In genomic region chr15:74196175-74196574, GRCh38 we compare ENCODE assay signal across 11 cellular contexts. TPM values are rescaled to one million over a fixed set of nuclear protein-coding genes. Genes with fewer than 3 reads are reported as not detected.
DNase-seq lines count a peak whose midpoint lies in the region; ATAC-seq and TF ChIP-seq lines count a peak whose summit lies in the region.
"Had no signal": no experiment of that assay in that cellular context is flagged by ENCODE, and none has a peak within 500 bp of the region (broad histone marks: within the 10 kb centered on the region; RNA-seq: fewer than 3 reads in every experiment).

No MANE protein-coding gene starts in this region.

- intact Hi-C loops in Calu3 (cut with micrococcal nuclease; ENCODE audit: unreplicated experiment), result no loop called here

- TF ChIP-seq CTCF in Calu3 (IDR thresholded peaks at IDR 0.05; ENCODE audit: unreplicated experiment), result no peak
- TF ChIP-seq CTCF in omental fat pad (IDR thresholded peaks at IDR 0.05), result no peak

- H3K27me3 Mint-ChIP-seq in Calu3 (ENCODE audit: unreplicated experiment), result no peaks in the 10 kb centered on the region
- H3K27me3 Mint-ChIP-seq in activated T-cell treated with anti-CD3 and anti-CD28 coated beads, Interleukin-2, amount 50 U/mL, for 4 hours (ENCODE audit: low read depth), result peaks cover 3% of the 10 kb centered on the region
- H3K27me3 Mint-ChIP-seq: activated naive CD4-positive, alpha-beta T cell treated with anti-CD3 and anti-CD28 coated beads, Interleukin-2, amount 50 U/mL, for 24 hours had no signal

- H3K27ac Mint-ChIP-seq in Calu3 (ENCODE audit: unreplicated experiment), result no peak overlapping the region
- H3K27ac Mint-ChIP-seq: activated naive CD4-positive, alpha-beta T cell treated with anti-CD3 and anti-CD28 coated beads, Interleukin-2, amount 50 U/mL, for 24 hours had no signal

- H3K9me3 Mint-ChIP-seq in Calu3 (ENCODE audit: low read depth, unreplicated experiment), result no peaks in the 10 kb centered on the region
- no peaks in the 10 kb centered on the region for H3K9me3 Mint-ChIP-seq in activated T-cell treated with anti-CD3 and anti-CD28 coated beads, Interleukin-2, amount 50 U/mL, for 4 hours
- H3K9me3 Mint-ChIP-seq: activated naive CD4-positive, alpha-beta T cell treated with anti-CD3 and anti-CD28 coated beads, Interleukin-2, amount 50 U/mL, for 24 hours had no signal

- DNase-seq in Calu3 (peak; percentile 87), NCI-H460 (ENCODE audit: extremely low read depth, low read depth) (peak; percentile 14), omental fat pad (ENCODE audit: low spot score) (peak; percentile 54), NCI-H510A (lab: John Stamatoyannopoulos, UW) (no peak), NCI-H128 (lab: John Stamatoyannopoulos, UW; ENCODE audit: unreplicated experiment) (no peak)
- no peak for DNase-seq in activated T-cell treated with anti-CD3 and anti-CD28 coated beads, Interleukin-2, amount 50 U/mL, for 4 hours
- DNase-seq: stimulated activated CD4-positive, alpha-beta T cell treated with anti-CD3 and anti-CD28 coated beads, Interleukin-12 subunit alpha, Interleukin-12 subunit beta, amount 100 ng/mL, for 4 hours; T-helper 2 cell had no signal

- CTCF ChIA-PET in Calu3 (lab: Charles Lee), result interaction anchor here (0.9 to 1.5 kb wide), 8 partner anchors 9 to 223 kb away, joined by 3 to 14 read pairs (median 4); no protein-coding TSS in a partner anchor

- H3K36me3 Mint-ChIP-seq in Calu3 (ENCODE audit: insufficient read depth, unreplicated experiment), result peaks cover 14% of the 10 kb centered on the region
- H3K36me3 Mint-ChIP-seq in activated T-cell treated with anti-CD3 and anti-CD28 coated beads, Interleukin-2, amount 50 U/mL, for 4 hours (ENCODE audit: insufficient read depth), result no peaks in the 10 kb centered on the region
- H3K36me3 Mint-ChIP-seq: activated naive CD4-positive, alpha-beta T cell treated with anti-CD3 and anti-CD28 coated beads, Interleukin-2, amount 50 U/mL, for 24 hours had no signal

- peak; percentile 72 for ATAC-seq in esophagus mucosa
- ATAC-seq in omental fat pad (ENCODE audit: low FRiP score), result peak; percentile 43
- no peak for ATAC-seq in activated T-cell treated with anti-CD3 and anti-CD28 coated beads, Interleukin-2, amount 50 U/mL, for 4 hours
- ATAC-seq in GM19452 (IDR thresholded peaks at IDR 0.05; ENCODE audit: unreplicated experiment), result no peak

- no TSS peak for BruUV-seq in Calu3 (replicated peaks; lab: Mats Ljungman, UMichigan)

- H3K4me3 Mint-ChIP-seq in Calu3 (ENCODE audit: low read depth, unreplicated experiment), result no peak overlapping the region
- no peak overlapping the region for H3K4me3 Mint-ChIP-seq in activated T-cell treated with anti-CD3 and anti-CD28 coated beads, Interleukin-2, amount 50 U/mL, for 4 hours
- H3K4me3 Mint-ChIP-seq: activated naive CD4-positive, alpha-beta T cell treated with anti-CD3 and anti-CD28 coated beads, Interleukin-2, amount 50 U/mL, for 24 hours had no signal

- peaks cover 66% of the 10 kb centered on the region for H3K4me1 Mint-ChIP-seq in Calu3 (ENCODE audit: low read depth, unreplicated experiment)
- H3K4me1 Mint-ChIP-seq in activated T-cell treated with anti-CD3 and anti-CD28 coated beads, Interleukin-2, amount 50 U/mL, for 4 hours (ENCODE audit: low read depth), result no peaks in the 10 kb centered on the region
- H3K4me1 Mint-ChIP-seq: activated naive CD4-positive, alpha-beta T cell treated with anti-CD3 and anti-CD28 coated beads, Interleukin-2, amount 50 U/mL, for 24 hours had no signal

RNA-seq across cellular contexts. Expression of gene STRA6, which starts 6.4 kb away (rescaled TPM):
- 5.9 and 8.4 TPM in 2 replicates for total RNA-seq in Calu3 (2022)
- 0.17 and 0.29 TPM in 2 replicates for total RNA-seq in NCI-H460 (2014; rRNA removed; shearing (Covaris generic))
- 8.1 and 11.2 TPM in 2 replicates for polyA plus RNA-seq in NCI-H460 (2014; cell fraction: nucleus; rRNA removed)
- total RNA-seq in esophagus mucosa, result 1.5 TPM
- under 1 TPM in 1 of 4 donors, not detected in 3; 0.19 TPM for total RNA-seq in omental fat pad
- not detected for total RNA-seq in activated T-cell treated with anti-CD3 and anti-CD28 coated beads, Interleukin-2, amount 50 U/mL, for 4 hours

RNA-seq across cellular contexts. Expression of gene ISLR, which starts 22.7 kb away (rescaled TPM):
- total RNA-seq in Calu3 (2022) (not detected in 2 replicates), esophagus mucosa (2.2 TPM), omental fat pad (100 to 1,000 TPM in 1 of 4 donors, 10 to 100 TPM in 3; 30.6 to 110 (median 65.5) TPM)
- total RNA-seq in NCI-H460 (2014; rRNA removed; shearing (Covaris generic)), result not detected in 2 replicates
- not detected in 2 replicates for polyA plus RNA-seq in NCI-H460 (2014; cell fraction: nucleus; rRNA removed)
- under 1 TPM in 1 of 3 donors, not detected in 2; 0.26 TPM for total RNA-seq in activated T-cell treated with anti-CD3 and anti-CD28 coated beads, Interleukin-2, amount 50 U/mL, for 4 hours

RNA-seq across cellular contexts. Expression of gene CCDC33, which starts 40.0 kb away (rescaled TPM):
- total RNA-seq in Calu3 (2022) (2.1 and 2.7 TPM in 2 replicates), esophagus mucosa (0.32 TPM), omental fat pad (not detected)
- 0.12 TPM in 1 of 2 replicates, not detected in the other for total RNA-seq in NCI-H460 (2014; rRNA removed; shearing (Covaris generic))
- 0.05 and 0.96 TPM in 2 replicates for polyA plus RNA-seq in NCI-H460 (2014; cell fraction: nucleus; rRNA removed)
- total RNA-seq in activated T-cell treated with anti-CD3 and anti-CD28 coated beads, Interleukin-2, amount 50 U/mL, for 4 hours, result not detected

Comparison
In these comparisons a context has a peak if more than half of its experiments do, and no peak if none do; other contexts are left out.
1. DNase-seq: peak in Calu3 (single experiment), NCI-H460 (single experiment) and omental fat pad (single experiment); none in activated T-cell treated with anti-CD3 and anti-CD28 coated beads, Interleukin-2, amount 50 U/mL, for 4 hours (single experiment), NCI-H510A (single experiment) and NCI-H128 (single experiment).
2. ATAC-seq: peak in esophagus mucosa (single experiment) and omental fat pad (single experiment); none in activated T-cell treated with anti-CD3 and anti-CD28 coated beads, Interleukin-2, amount 50 U/mL, for 4 hours (0 of 2) and GM19452 (single experiment).